24 cellular contexts compared by ENCODE assay signal in genomic region chr5:179451099-179451812, GRCh38.
"Had no signal": no experiment of that assay in that cellular context is flagged by ENCODE, and none has a peak within 500 bp of the region (broad histone marks: within the 10 kb centered on the region; RNA-seq: fewer than 3 reads in every experiment).

No MANE protein-coding gene starts in this region.

- H3K27me3 Mint-ChIP-seq: activated CD8-positive, alpha-beta memory T cell treated with anti-CD3 and anti-CD28 coated beads, Interleukin-2, amount 10 ng/mL, durations not matched to agents 7 days and 5 days had no signal

- H3K4me3 Mint-ChIP-seq: activated B cell treated with CpG ODN at 0.5 μM for 24 hours; activated CD8-positive, alpha-beta memory T cell treated with anti-CD3 and anti-CD28 coated beads, Interleukin-2, amount 10 ng/mL, durations not matched to agents 7 days and 5 days; activated CD8-positive, alpha-beta T cell treated with anti-CD3 and anti-CD28 coated beads, Interleukin-2, amount 10 ng/mL, durations not matched to agents 7 days and 5 days; effector memory CD8-positive, alpha-beta T cell; mesothelial cell of epicardium; naive B cell; neural progenitor cell; stimulated activated memory B cell treated with anti-CD40 and anti-IgM and Interleukin-4, amounts not matched to agents 10 μg/mL and 1 μg/mL and 100 μg/mL, for 72 hours; stimulated activated naive CD8-positive, alpha-beta T cell treated with anti-CD3 and anti-CD28 coated beads, Interleukin-15, amount 100 ng/mL, for 72 hours had no signal

- H3K4me1 Mint-ChIP-seq: activated B cell treated with CpG ODN at 0.5 μM for 24 hours; activated CD8-positive, alpha-beta memory T cell treated with anti-CD3 and anti-CD28 coated beads, Interleukin-2, amount 10 ng/mL, durations not matched to agents 7 days and 5 days; mesothelial cell of epicardium; naive B cell; neural progenitor cell; stimulated activated memory B cell treated with anti-CD40 and anti-IgM and Interleukin-4, amounts not matched to agents 10 μg/mL and 1 μg/mL and 100 μg/mL, for 72 hours; stimulated activated naive CD8-positive, alpha-beta T cell treated with anti-CD3 and anti-CD28 coated beads, Interleukin-15, amount 100 ng/mL, for 72 hours had no signal

- ATAC-seq: activated CD8-positive, alpha-beta memory T cell treated with anti-CD3 and anti-CD28 coated beads, Interleukin-2, amount 10 ng/mL, durations not matched to agents 7 days and 5 days; activated CD8-positive, alpha-beta T cell treated with anti-CD3 and anti-CD28 coated beads, Interleukin-2, amount 10 ng/mL, durations not matched to agents 7 days and 5 days; activated naive CD4-positive, alpha-beta T cell treated with anti-CD3 and anti-CD28 coated beads, Interleukin-2, amount 50 U/mL, for 72 hours; effector memory CD8-positive, alpha-beta T cell; gastrocnemius medialis; left colon; sciatic nerve; stimulated activated memory B cell treated with anti-CD40 and anti-IgM and Interleukin-4, amounts not matched to agents 10 μg/mL and 1 μg/mL and 100 μg/mL, for 72 hours had no signal

- H3K27ac Mint-ChIP-seq: activated B cell treated with CpG ODN at 0.5 μM for 24 hours; activated CD8-positive, alpha-beta memory T cell treated with anti-CD3 and anti-CD28 coated beads, Interleukin-2, amount 10 ng/mL, durations not matched to agents 7 days and 5 days; activated CD8-positive, alpha-beta T cell treated with anti-CD3 and anti-CD28 coated beads, Interleukin-2, amount 10 ng/mL, durations not matched to agents 7 days and 5 days; activated naive CD4-positive, alpha-beta T cell treated with anti-CD3 and anti-CD28 coated beads, Interleukin-2, amount 50 U/mL, for 72 hours; activated T-helper 2 cell treated with anti-CD3 and anti-CD28 coated beads, Interferon-gamma antibody, Interleukin-2, Interleukin-4, amounts not matched to agents 10 μg/mL and 5 μg/mL and 100 μg/mL, durations not matched to agents 14 hours and 24 hours and 36 hours; effector memory CD8-positive, alpha-beta T cell; mesothelial cell of epicardium; naive B cell; neural progenitor cell; stimulated activated memory B cell treated with anti-CD40 and anti-IgM and Interleukin-4, amounts not matched to agents 10 μg/mL and 1 μg/mL and 100 μg/mL, for 72 hours; stimulated activated naive CD8-positive, alpha-beta T cell treated with anti-CD3 and anti-CD28 coated beads, Interleukin-15, amount 100 ng/mL, for 72 hours had no signal

- H3K36me3 Mint-ChIP-seq: activated CD8-positive, alpha-beta memory T cell treated with anti-CD3 and anti-CD28 coated beads, Interleukin-2, amount 10 ng/mL, durations not matched to agents 7 days and 5 days; mesothelial cell of epicardium; neural progenitor cell; stimulated activated memory B cell treated with anti-CD40 and anti-IgM and Interleukin-4, amounts not matched to agents 10 μg/mL and 1 μg/mL and 100 μg/mL, for 72 hours had no signal

- DNase-seq: activated B cell treated with CpG ODN at 0.5 μM for 24 hours; activated CD8-positive, alpha-beta memory T cell treated with anti-CD3 and anti-CD28 coated beads, Interleukin-2, amount 10 ng/mL, durations not matched to agents 7 days and 5 days; activated CD8-positive, alpha-beta T cell treated with anti-CD3 and anti-CD28 coated beads, Interleukin-2, amount 10 ng/mL, durations not matched to agents 7 days and 5 days; activated T-cell treated with anti-CD3 and anti-CD28 coated beads, Interleukin-2, amount 50 U/mL, for 48 hours; cerebellar nuclear complex; cortex of kidney; effector memory CD8-positive, alpha-beta T cell; erythroblast; gastrocnemius medialis; left colon; naive B cell; retina; small intestine; stimulated activated CD4-positive, alpha-beta T cell treated with anti-CD3 and anti-CD28 coated beads, Interleukin-4, amount 100 ng/mL, for 4 hours; stimulated activated CD8-positive, alpha-beta memory T cell treated with anti-CD3 and anti-CD28 coated beads, Interleukin-4, amount 100 ng/mL, for 48 hours; stimulated activated naive CD8-positive, alpha-beta T cell treated with anti-CD3 and anti-CD28 coated beads, Interleukin-15, amount 100 ng/mL, for 72 hours; T-helper 2 cell; thyroid gland had no signal
